Comparison of ENCODE assay signal across 16 cellular contexts in genomic region chr1:248813546-248813945, GRCh38. TPM values are rescaled to one million over a fixed set of nuclear protein-coding genes. Genes with fewer than 3 reads are reported as not detected.
DNase-seq lines count a peak whose midpoint lies in the region; TF ChIP-seq lines count a peak whose summit lies in the region.
"Had no signal": no experiment of that assay in that cellular context is flagged by ENCODE, and none has a peak within 500 bp of the region (broad histone marks: within the 10 kb centered on the region; RNA-seq: fewer than 3 reads in every experiment).

No MANE protein-coding gene starts in this region.

- no peaks in the 10 kb centered on the region for H3K9me3 Mint-ChIP-seq in CD14-positive monocyte
- no peaks in the 10 kb centered on the region for H3K9me3 Mint-ChIP-seq in endothelial cell (ENCODE audit: unreplicated experiment)
- H3K9me3 Mint-ChIP-seq: CD4-positive, CD25-positive, alpha-beta regulatory T cell; H9; IgD-negative memory B cell had no signal

- DNase-seq in CD14-positive monocyte (ENCODE audit: low spot score) (no peak), endothelial cell (ENCODE audit: low spot score) (no peak), spleen (peak; percentile 27), mammary epithelial cell (no peak), NCI-H2227 treated with DMSO at 0.1 percent for 48 hours (lab: John Stamatoyannopoulos, UW) (no peak), kidney tubule cell (ENCODE audit: low spot score) (no peak)
- DNase-seq: Calu3; CD4-positive, CD25-positive, alpha-beta regulatory T cell; DMS 273 treated with DMSO at 0.1 percent for 48 hours; GOT3; H9 had no signal

- no peak overlapping the region for H3K9ac ChIP-seq in BLaER1 treated with 17β-estradiol and CSF1 and Interleukin-3, amounts not matched to agents 10 nM and 100 nM
- no peak overlapping the region for H3K9ac ChIP-seq in mammary epithelial cell (ENCODE audit: insufficient read depth, low read length)

- peaks cover 63 to 75% (median 68%) of the 10 kb centered on the region in 11 experiments for H3K36me3 ChIP-seq in BLaER1 treated with 17β-estradiol and CSF1 and Interleukin-3, amounts not matched to agents 10 nM and 100 nM
- peaks cover 7 to 85% (median 59%) of the 10 kb centered on the region in 6 donors for H3K36me3 ChIP-seq in spleen
- peaks cover 8% of the 10 kb centered on the region for H3K36me3 ChIP-seq in mammary epithelial cell (ENCODE audit: insufficient read depth, low read length)

- no peak overlapping the region for H2AFZ ChIP-seq in mammary epithelial cell (ENCODE audit: low read depth, low read length)

- TF ChIP-seq CTCF in CD14-positive monocyte (IDR thresholded peaks at IDR 0.05): no peak
- TF ChIP-seq CTCF in endothelial cell (IDR thresholded peaks at IDR 0.05; ENCODE audit: unreplicated experiment): no peak
- no peak for TF ChIP-seq CTCF in spleen (IDR thresholded peaks at IDR 0.05 in 8 of 11, conservative IDR thresholded peaks at IDR 0.05 in 3 of 11)
- no peak for TF ChIP-seq CTCF in mammary epithelial cell (conservative IDR thresholded peaks at IDR 0.05 in 1 of 2, IDR thresholded peaks at IDR 0.05 in 1 of 2; ENCODE audit: extremely low read depth in 1 of 2, insufficient read depth in 1 of 2, low read depth in 1 of 2, low read length in 2 of 2)

- WGBS in spleen, 5 donors: 86 to 97% (median 93%) methylated on average over 7 to 8 of the region's 8 CpGs
- WGBS in mammary epithelial cell (ENCODE audit: low coverage, missing lambda C conversion rate): 91% methylated on average over 8 of the region's 8 CpGs

- H3K4me3 Mint-ChIP-seq in CD14-positive monocyte (no peak overlapping the region), endothelial cell (ENCODE audit: unreplicated experiment) (peak overlapping the region; percentile 83)
- H3K4me3 Mint-ChIP-seq: CD4-positive, CD25-positive, alpha-beta regulatory T cell; H9 had no signal

- peaks cover 13% of the 10 kb centered on the region for H3K79me2 ChIP-seq in mammary epithelial cell (ENCODE audit: insufficient read depth, low read length)

- in situ Hi-C loops in mammary epithelial cell (cut with MboI; ENCODE audit: low sequenced_read_pairs in 2 of 2): no loop called here

- peak overlapping the region in 4 of 7 donors; percentile 21 to 79 (median 38) for H3K27ac Mint-ChIP-seq in CD14-positive monocyte
- H3K27ac Mint-ChIP-seq in endothelial cell (ENCODE audit: unreplicated experiment): peak overlapping the region; percentile 80
- H3K27ac Mint-ChIP-seq: IgD-negative memory B cell had no signal

- no peak for TF ChIP-seq POLR2A in spleen (IDR thresholded peaks at IDR 0.05)

- intact Hi-C loops in CD14-positive monocyte (cut with micrococcal nuclease): no loop called here
- intact Hi-C loops in spleen (cut with DNase I; ENCODE audit: low total_unique reads): no loop called here
- intact Hi-C loops in mammary epithelial cell (cut with micrococcal nuclease): no loop called here

- peaks cover 54 to 95% (median 80%) of the 10 kb centered on the region in 10 experiments for H3K4me1 ChIP-seq in BLaER1 treated with 17β-estradiol and CSF1 and Interleukin-3, amounts not matched to agents 10 nM and 100 nM
- H3K4me1 ChIP-seq in spleen (peaks cover 15 to 72% (median 42%) of the 10 kb centered on the region in 6 donors), mammary epithelial cell (ENCODE audit: insufficient read depth, low read length) (peaks cover 12% of the 10 kb centered on the region)

- peaks cover 0 to 8% (median 0%) of the 10 kb centered on the region in 11 experiments; a peak in 1 of 22 replicates for H3K9me3 ChIP-seq in BLaER1 treated with 17β-estradiol and CSF1 and Interleukin-3, amounts not matched to agents 10 nM and 100 nM (replicated peaks in 1 of 11)
- H3K9me3 ChIP-seq in spleen (no peaks in the 10 kb centered on the region), mammary epithelial cell (replicated peaks; ENCODE audit: insufficient read depth, low read length) (no peaks in the 10 kb centered on the region)

- H3K4me2 ChIP-seq in BLaER1 treated with 17β-estradiol and CSF1 and Interleukin-3, amounts not matched to agents 10 nM and 100 nM: peak overlapping the region in 1 of 11 experiments; percentile 90; a peak in 1 of 22 replicates
- H3K4me2 ChIP-seq in mammary epithelial cell (ENCODE audit: insufficient read depth, low read depth, low read length): no peak overlapping the region

- no peak overlapping the region for H3K4me3 ChIP-seq in BLaER1 treated with 17β-estradiol and CSF1 and Interleukin-3, amounts not matched to agents 10 nM and 100 nM
- H3K4me3 ChIP-seq in spleen: no peak overlapping the region
- H3K4me3 ChIP-seq in mammary epithelial cell (replicated peaks in 1 of 3; ENCODE audit: insufficient read depth in 1 of 3, low read depth in 2 of 3, low read length in 3 of 3): no peak overlapping the region
- H3K4me3 ChIP-seq: GM12878 had no signal

- dilution Hi-C loops in mammary epithelial cell (cut with HindIII; ENCODE audit: low sequenced_read_pairs): no loop called here

- H3K27me3 ChIP-seq in BLaER1 treated with 17β-estradiol and CSF1 and Interleukin-3, amounts not matched to agents 10 nM and 100 nM: no peaks in the 10 kb centered on the region
- H3K27me3 ChIP-seq in spleen (replicated peaks in 1 of 7) (no peaks in the 10 kb centered on the region), mammary epithelial cell (ENCODE audit: insufficient read depth, low read length) (no peaks in the 10 kb centered on the region)

- peak overlapping the region in 6 of 11 experiments; percentile 71 to 94 (median 83); a peak in 8 of 22 replicates for H3K27ac ChIP-seq in BLaER1 treated with 17β-estradiol and CSF1 and Interleukin-3, amounts not matched to agents 10 nM and 100 nM
- H3K27ac ChIP-seq in spleen: no peak overlapping the region
- no peak overlapping the region for H3K27ac ChIP-seq in mammary epithelial cell (ENCODE audit: insufficient read depth, low read depth, low read length)

- BruUV-seq in mammary epithelial cell (replicated peaks; lab: Mats Ljungman, UMichigan): no TSS peak

- CTCF ChIA-PET in mammary epithelial cell (lab: Charles Lee; ENCODE audit: low non-redundant PET): no interaction called here

- H3K27me3 Mint-ChIP-seq in CD14-positive monocyte (ENCODE audit: low read depth in 3 of 3) (peaks cover 0 to 4% (median 0%) of the 10 kb centered on the region in 3 donors), endothelial cell (ENCODE audit: unreplicated experiment) (peaks cover 17% of the 10 kb centered on the region)
- H3K27me3 Mint-ChIP-seq: CD4-positive, CD25-positive, alpha-beta regulatory T cell; IgD-negative memory B cell had no signal

- H3K4me1 Mint-ChIP-seq in CD14-positive monocyte (peaks cover 65% of the 10 kb centered on the region), endothelial cell (ENCODE audit: unreplicated experiment) (peaks cover 28% of the 10 kb centered on the region)

- peaks cover 0 to 35% (median 0%) of the 10 kb centered on the region in 11 experiments; a peak in 8 of 22 replicates for H4K20me1 ChIP-seq in BLaER1 treated with 17β-estradiol and CSF1 and Interleukin-3, amounts not matched to agents 10 nM and 100 nM
- no peaks in the 10 kb centered on the region for H4K20me1 ChIP-seq in mammary epithelial cell (ENCODE audit: insufficient read depth, low read length)

- peaks cover 63 to 69% of the 10 kb centered on the region in 2 donors for H3K36me3 Mint-ChIP-seq in CD14-positive monocyte
- H3K36me3 Mint-ChIP-seq in endothelial cell (ENCODE audit: low read depth, unreplicated experiment): peaks cover 60% of the 10 kb centered on the region

RNA-seq across cellular contexts. Expression of gene SH3BP5L, which starts 12.2 kb away (rescaled TPM):
- 1 to 10 TPM; 4.0 to 4.3 TPM for polyA plus RNA-seq in CD14-positive monocyte
- 30.7 TPM for total RNA-seq in endothelial cell (ENCODE audit: unreplicated experiment)
- 10 to 100 TPM; 29.1 to 43.3 (median 30.7) TPM for total RNA-seq in spleen
- polyA plus RNA-seq in spleen: 10 to 100 TPM; 10.1 to 23.1 (median 11.3) TPM
- 10 to 100 TPM; 22.3 to 30.3 TPM for total RNA-seq in mammary epithelial cell
- 19.8 TPM for polyA plus RNA-seq in mammary epithelial cell
- polyA minus RNA-seq in mammary epithelial cell: 38.7 TPM

RNA-seq across cellular contexts. Expression of gene ZNF672, which starts 24.5 kb away (rescaled TPM):
- polyA plus RNA-seq in CD14-positive monocyte: 10 to 100 TPM; 23.4 to 23.9 TPM
- total RNA-seq in endothelial cell (ENCODE audit: unreplicated experiment): 29.8 TPM
- 10 to 100 TPM; 32.6 to 43.1 (median 41.3) TPM for total RNA-seq in spleen
- polyA plus RNA-seq in spleen: 10 to 100 TPM; 13.2 to 19.8 (median 16.6) TPM
- 10 to 100 TPM; 20.5 to 22.5 TPM for total RNA-seq in mammary epithelial cell
- 21.6 TPM for polyA plus RNA-seq in mammary epithelial cell
- 27.4 TPM for polyA minus RNA-seq in mammary epithelial cell

RNA-seq across cellular contexts. Expression of gene ZNF692, which starts 45.3 kb away (rescaled TPM):
- polyA plus RNA-seq in CD14-positive monocyte (1 to 10 TPM; 2.2 to 2.4 TPM), spleen (100 to 1,000 TPM in 2 of 3 donors, 10 to 100 TPM in 1; 57.1 to 138 (median 125) TPM), mammary epithelial cell (27.9 TPM)
- total RNA-seq in endothelial cell (ENCODE audit: unreplicated experiment) (26.8 TPM), spleen (10 to 100 TPM; 33.5 to 81.1 (median 45.9) TPM), mammary epithelial cell (10 to 100 TPM in 1 of 2 donors, 1 to 10 TPM in 1; 9.0 to 39.9 TPM)
- polyA minus RNA-seq in mammary epithelial cell: 21.7 TPM

RNA-seq across cellular contexts. Expression of gene LYPD8, which starts 58.0 kb away (rescaled TPM):
- polyA plus RNA-seq in CD14-positive monocyte (not detected), spleen (under 1 TPM; 0.09 to 0.17 (median 0.16) TPM), mammary epithelial cell (not detected)
- total RNA-seq in endothelial cell (ENCODE audit: unreplicated experiment) (not detected), spleen (under 1 TPM in 2 of 7 donors, not detected in 5; 0.37 to 0.54 TPM), mammary epithelial cell (1 to 10 TPM; 1.2 to 2.4 TPM)
- polyA minus RNA-seq in mammary epithelial cell: not detected
- total RNA-seq: A673; Calu3; CD4-positive, CD25-positive, alpha-beta regulatory T cell; H9 had no signal
- polyA plus RNA-seq: BJ, IgD-negative memory B cell had no signal

Comparison
In these comparisons a context has a peak if more than half of its experiments do, and no peak if none do; other contexts are left out.
1. H3K27ac ChIP-seq: peak in BLaER1 treated with 17β-estradiol and CSF1 and Interleukin-3, amounts not matched to agents 10 nM and 100 nM (6 of 11); none in spleen (0 of 8) and mammary epithelial cell (single experiment).